7 cellular contexts compared by ENCODE assay signal in the genomic region with DNA sequence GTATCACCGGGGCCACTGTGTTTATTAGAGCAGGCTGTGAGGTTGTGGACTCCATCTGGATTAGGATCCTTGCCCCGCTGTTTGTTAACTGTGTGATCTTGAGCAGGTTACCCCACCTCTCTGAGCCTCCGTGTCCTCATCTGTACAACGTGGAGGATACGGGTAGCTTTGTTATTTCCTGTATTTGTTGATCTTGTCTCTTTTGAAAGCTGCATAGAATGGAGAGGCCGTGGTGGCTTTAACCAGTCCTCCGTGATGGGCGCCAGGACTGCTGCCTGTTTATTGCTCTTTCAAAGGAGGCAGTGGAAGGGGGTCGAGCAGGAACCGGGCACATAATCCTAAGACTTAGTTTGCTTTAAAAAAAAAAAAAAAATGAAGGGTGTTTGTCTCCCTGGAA. TPM values are rescaled to one million over a fixed set of nuclear protein-coding genes. Genes with fewer than 3 reads are reported as not detected.
DNase-seq lines count a peak whose midpoint lies in the region; ATAC-seq, FAIRE-seq and TF ChIP-seq lines count a peak whose summit lies in the region.

No MANE protein-coding gene starts in this region.

- intact Hi-C loops in activated CD4-positive, alpha-beta memory T cell treated with anti-CD3 and anti-CD28 coated beads for 36 hours (cut with micrococcal nuclease), result loop anchor here (1.0 kb wide), 4 partner anchors 22 to 141 kb away; a partner anchor contains a TSS

- H3K27ac ChIP-seq in HUES64 (ENCODE audit: low read depth, low read length), result peak overlapping the region; percentile 82

- 93% methylated on average over 10 of the region's 10 CpGs for WGBS in HUES64

- no peak for ATAC-seq in stimulated activated naive B cell treated with anti-CD40 and anti-IgM and Interleukin-4, amounts not matched to agents 10 μg/mL and 1 μg/mL and 100 μg/mL, for 72 hours (replicated peaks)
- no peak for ATAC-seq in HG02870 (IDR thresholded peaks at IDR 0.05; ENCODE audit: unreplicated experiment)

- H3K4me1 Mint-ChIP-seq in activated CD4-positive, alpha-beta memory T cell treated with anti-CD3 and anti-CD28 coated beads for 36 hours (ENCODE audit: low read depth), result peaks cover 15% of the 10 kb centered on the region
- H3K4me1 Mint-ChIP-seq in glutamatergic neuron (ENCODE audit: low read depth, unreplicated experiment), result peaks cover 14% of the 10 kb centered on the region
- peaks cover 69 to 90% of the 10 kb centered on the region in 2 donors for H3K4me1 Mint-ChIP-seq in stimulated activated naive B cell treated with anti-CD40 and anti-IgM and Interleukin-4, amounts not matched to agents 10 μg/mL and 1 μg/mL and 100 μg/mL, for 72 hours

- H3K36me3 Mint-ChIP-seq in activated CD4-positive, alpha-beta memory T cell treated with anti-CD3 and anti-CD28 coated beads for 36 hours, result peaks cover 4% of the 10 kb centered on the region
- no peaks in the 10 kb centered on the region for H3K36me3 Mint-ChIP-seq in glutamatergic neuron (ENCODE audit: unreplicated experiment)
- H3K36me3 Mint-ChIP-seq in stimulated activated naive B cell treated with anti-CD40 and anti-IgM and Interleukin-4, amounts not matched to agents 10 μg/mL and 1 μg/mL and 100 μg/mL, for 72 hours, result peaks cover 12 to 37% of the 10 kb centered on the region in 2 donors

- DNase-seq in activated CD4-positive, alpha-beta memory T cell treated with anti-CD3 and anti-CD28 coated beads for 36 hours, result no peak
- DNase-seq in glutamatergic neuron (no peak), NCI-H748 (lab: John Stamatoyannopoulos, UW; ENCODE audit: unreplicated experiment) (no peak), H54 (ENCODE audit: insufficient read length, low spot score) (no peak)
- no peak for DNase-seq in stimulated activated naive B cell treated with anti-CD40 and anti-IgM and Interleukin-4, amounts not matched to agents 10 μg/mL and 1 μg/mL and 100 μg/mL, for 72 hours

- POLR2A ChIA-PET in activated CD4-positive, alpha-beta memory T cell treated with anti-CD3 and anti-CD28 coated beads for 36 hours (lab: Charles Lee), result interaction anchor here (1.0 kb wide), 1 partner anchor 113 kb away, joined by 5 read pairs; a partner anchor contains a TSS

- peaks cover 9% of the 10 kb centered on the region for H3K4me1 ChIP-seq in HUES64 (ENCODE audit: insufficient read depth, low read length)

- H3K27me3 Mint-ChIP-seq in activated CD4-positive, alpha-beta memory T cell treated with anti-CD3 and anti-CD28 coated beads for 36 hours, result no peaks in the 10 kb centered on the region
- peaks cover 2% of the 10 kb centered on the region for H3K27me3 Mint-ChIP-seq in glutamatergic neuron (ENCODE audit: unreplicated experiment)
- H3K27me3 Mint-ChIP-seq in stimulated activated naive B cell treated with anti-CD40 and anti-IgM and Interleukin-4, amounts not matched to agents 10 μg/mL and 1 μg/mL and 100 μg/mL, for 72 hours, result no peaks in the 10 kb centered on the region

- no peak for TF ChIP-seq CTCF in glutamatergic neuron (IDR thresholded peaks at IDR 0.05; ENCODE audit: partially characterized antibody, unreplicated experiment)

- CTCF ChIA-PET in activated CD4-positive, alpha-beta memory T cell treated with anti-CD3 and anti-CD28 coated beads for 36 hours (lab: Charles Lee), result interaction anchor here (0.5 to 4.2 kb wide), 11 partner anchors 12 to 112 kb away, joined by 3 to 36 read pairs (median 4); a partner anchor contains a TSS

- no peaks in the 10 kb centered on the region; the same call in 1 of the 2 replicates for H3K36me3 ChIP-seq in HUES64 (ENCODE audit: insufficient read depth, low read length)

- no peaks in the 10 kb centered on the region for H3K9me3 Mint-ChIP-seq in activated CD4-positive, alpha-beta memory T cell treated with anti-CD3 and anti-CD28 coated beads for 36 hours
- peaks cover 8% of the 10 kb centered on the region for H3K9me3 Mint-ChIP-seq in glutamatergic neuron (ENCODE audit: unreplicated experiment)
- no peaks in the 10 kb centered on the region for H3K9me3 Mint-ChIP-seq in stimulated activated naive B cell treated with anti-CD40 and anti-IgM and Interleukin-4, amounts not matched to agents 10 μg/mL and 1 μg/mL and 100 μg/mL, for 72 hours

- no peak overlapping the region for H3K4me3 Mint-ChIP-seq in activated CD4-positive, alpha-beta memory T cell treated with anti-CD3 and anti-CD28 coated beads for 36 hours
- no peak overlapping the region for H3K4me3 Mint-ChIP-seq in glutamatergic neuron (ENCODE audit: unreplicated experiment)
- peak overlapping the region; percentile 37 to 80 for H3K4me3 Mint-ChIP-seq in stimulated activated naive B cell treated with anti-CD40 and anti-IgM and Interleukin-4, amounts not matched to agents 10 μg/mL and 1 μg/mL and 100 μg/mL, for 72 hours

- no peaks in the 10 kb centered on the region for H3K9me3 ChIP-seq in HUES64 (ENCODE audit: insufficient read depth, low read depth, low read length)

- H3K27ac Mint-ChIP-seq in activated CD4-positive, alpha-beta memory T cell treated with anti-CD3 and anti-CD28 coated beads for 36 hours, result peak overlapping the region; percentile 93
- peak overlapping the region; percentile 98 for H3K27ac Mint-ChIP-seq in glutamatergic neuron (ENCODE audit: unreplicated experiment)
- H3K27ac Mint-ChIP-seq in stimulated activated naive B cell treated with anti-CD40 and anti-IgM and Interleukin-4, amounts not matched to agents 10 μg/mL and 1 μg/mL and 100 μg/mL, for 72 hours, result peak overlapping the region; percentile 99

- FAIRE-seq in H54 (lab: Jason Lieb, UNC), result no peak

- no peak for TF ChIP-seq POLR2A in H54 (IDR thresholded peaks at IDR 0.05; ENCODE audit: low read depth, low read length)

- no peaks in the 10 kb centered on the region for H3K27me3 ChIP-seq in HUES64 (ENCODE audit: insufficient read depth, low read length)

- H3K9ac ChIP-seq in HUES64 (ENCODE audit: low read depth, low read length), result peak overlapping the region; percentile 69

- no peak overlapping the region for H3K4me3 ChIP-seq in HUES64 (ENCODE audit: low read length)

RNA-seq across cellular contexts. Expression of a gene that starts 22.9 kb away (rescaled TPM):
- 8.2 TPM for polyA plus RNA-seq in HUES64 (2013, experiment 1 of 2)
- 12.2 TPM for polyA plus RNA-seq in HUES64 (2013, experiment 2 of 2)
- 10 to 100 TPM; 11.0 to 11.6 TPM for total RNA-seq in activated CD4-positive, alpha-beta memory T cell treated with anti-CD3 and anti-CD28 coated beads for 36 hours
- 5.5 TPM for total RNA-seq in glutamatergic neuron (ENCODE audit: unreplicated experiment)

Comparison
In these comparisons a context has a peak if more than half of its experiments do, and no peak if none do; other contexts are left out.
1. H3K4me3 Mint-ChIP-seq: peak in stimulated activated naive B cell treated with anti-CD40 and anti-IgM and Interleukin-4, amounts not matched to agents 10 μg/mL and 1 μg/mL and 100 μg/mL, for 72 hours (2 of 2); none in activated CD4-positive, alpha-beta memory T cell treated with anti-CD3 and anti-CD28 coated beads for 36 hours (single experiment) and glutamatergic neuron (single experiment).
2. Peak in every context shown above with its lines, with median percentiles within 50 percentile points of each other: H3K27ac Mint-ChIP-seq.